Comparison of ENCODE assay signal across 1 cellular context in the genomic region with DNA sequence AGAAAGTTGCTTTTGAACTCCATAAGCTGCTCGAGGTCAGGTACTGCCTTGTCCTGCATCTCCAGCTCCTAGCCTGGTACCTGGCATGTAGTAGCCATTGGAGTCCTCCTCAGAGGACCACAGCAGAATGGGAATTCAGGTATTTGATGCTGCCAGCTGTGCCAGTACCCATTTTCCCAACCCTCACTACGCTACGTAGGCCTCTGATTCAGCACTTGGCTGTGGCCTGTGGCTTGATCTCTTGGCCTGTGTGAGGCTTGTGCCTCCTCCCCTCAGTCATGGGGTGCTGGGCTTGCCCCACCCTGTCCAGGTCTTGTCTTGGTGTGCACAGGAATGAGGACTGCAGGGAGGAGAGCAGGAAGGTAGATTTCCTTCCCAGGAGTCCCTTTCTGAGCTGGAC.
TF ChIP-seq lines count a peak whose summit lies in the region.

No MANE protein-coding gene starts in this region.

TF ChIP-seq in GM23338, 12 proteins besides CTCF, POLR2A, EP300 and RAD21 (continued from another document):
- TF ChIP-seq, protein P1, sequence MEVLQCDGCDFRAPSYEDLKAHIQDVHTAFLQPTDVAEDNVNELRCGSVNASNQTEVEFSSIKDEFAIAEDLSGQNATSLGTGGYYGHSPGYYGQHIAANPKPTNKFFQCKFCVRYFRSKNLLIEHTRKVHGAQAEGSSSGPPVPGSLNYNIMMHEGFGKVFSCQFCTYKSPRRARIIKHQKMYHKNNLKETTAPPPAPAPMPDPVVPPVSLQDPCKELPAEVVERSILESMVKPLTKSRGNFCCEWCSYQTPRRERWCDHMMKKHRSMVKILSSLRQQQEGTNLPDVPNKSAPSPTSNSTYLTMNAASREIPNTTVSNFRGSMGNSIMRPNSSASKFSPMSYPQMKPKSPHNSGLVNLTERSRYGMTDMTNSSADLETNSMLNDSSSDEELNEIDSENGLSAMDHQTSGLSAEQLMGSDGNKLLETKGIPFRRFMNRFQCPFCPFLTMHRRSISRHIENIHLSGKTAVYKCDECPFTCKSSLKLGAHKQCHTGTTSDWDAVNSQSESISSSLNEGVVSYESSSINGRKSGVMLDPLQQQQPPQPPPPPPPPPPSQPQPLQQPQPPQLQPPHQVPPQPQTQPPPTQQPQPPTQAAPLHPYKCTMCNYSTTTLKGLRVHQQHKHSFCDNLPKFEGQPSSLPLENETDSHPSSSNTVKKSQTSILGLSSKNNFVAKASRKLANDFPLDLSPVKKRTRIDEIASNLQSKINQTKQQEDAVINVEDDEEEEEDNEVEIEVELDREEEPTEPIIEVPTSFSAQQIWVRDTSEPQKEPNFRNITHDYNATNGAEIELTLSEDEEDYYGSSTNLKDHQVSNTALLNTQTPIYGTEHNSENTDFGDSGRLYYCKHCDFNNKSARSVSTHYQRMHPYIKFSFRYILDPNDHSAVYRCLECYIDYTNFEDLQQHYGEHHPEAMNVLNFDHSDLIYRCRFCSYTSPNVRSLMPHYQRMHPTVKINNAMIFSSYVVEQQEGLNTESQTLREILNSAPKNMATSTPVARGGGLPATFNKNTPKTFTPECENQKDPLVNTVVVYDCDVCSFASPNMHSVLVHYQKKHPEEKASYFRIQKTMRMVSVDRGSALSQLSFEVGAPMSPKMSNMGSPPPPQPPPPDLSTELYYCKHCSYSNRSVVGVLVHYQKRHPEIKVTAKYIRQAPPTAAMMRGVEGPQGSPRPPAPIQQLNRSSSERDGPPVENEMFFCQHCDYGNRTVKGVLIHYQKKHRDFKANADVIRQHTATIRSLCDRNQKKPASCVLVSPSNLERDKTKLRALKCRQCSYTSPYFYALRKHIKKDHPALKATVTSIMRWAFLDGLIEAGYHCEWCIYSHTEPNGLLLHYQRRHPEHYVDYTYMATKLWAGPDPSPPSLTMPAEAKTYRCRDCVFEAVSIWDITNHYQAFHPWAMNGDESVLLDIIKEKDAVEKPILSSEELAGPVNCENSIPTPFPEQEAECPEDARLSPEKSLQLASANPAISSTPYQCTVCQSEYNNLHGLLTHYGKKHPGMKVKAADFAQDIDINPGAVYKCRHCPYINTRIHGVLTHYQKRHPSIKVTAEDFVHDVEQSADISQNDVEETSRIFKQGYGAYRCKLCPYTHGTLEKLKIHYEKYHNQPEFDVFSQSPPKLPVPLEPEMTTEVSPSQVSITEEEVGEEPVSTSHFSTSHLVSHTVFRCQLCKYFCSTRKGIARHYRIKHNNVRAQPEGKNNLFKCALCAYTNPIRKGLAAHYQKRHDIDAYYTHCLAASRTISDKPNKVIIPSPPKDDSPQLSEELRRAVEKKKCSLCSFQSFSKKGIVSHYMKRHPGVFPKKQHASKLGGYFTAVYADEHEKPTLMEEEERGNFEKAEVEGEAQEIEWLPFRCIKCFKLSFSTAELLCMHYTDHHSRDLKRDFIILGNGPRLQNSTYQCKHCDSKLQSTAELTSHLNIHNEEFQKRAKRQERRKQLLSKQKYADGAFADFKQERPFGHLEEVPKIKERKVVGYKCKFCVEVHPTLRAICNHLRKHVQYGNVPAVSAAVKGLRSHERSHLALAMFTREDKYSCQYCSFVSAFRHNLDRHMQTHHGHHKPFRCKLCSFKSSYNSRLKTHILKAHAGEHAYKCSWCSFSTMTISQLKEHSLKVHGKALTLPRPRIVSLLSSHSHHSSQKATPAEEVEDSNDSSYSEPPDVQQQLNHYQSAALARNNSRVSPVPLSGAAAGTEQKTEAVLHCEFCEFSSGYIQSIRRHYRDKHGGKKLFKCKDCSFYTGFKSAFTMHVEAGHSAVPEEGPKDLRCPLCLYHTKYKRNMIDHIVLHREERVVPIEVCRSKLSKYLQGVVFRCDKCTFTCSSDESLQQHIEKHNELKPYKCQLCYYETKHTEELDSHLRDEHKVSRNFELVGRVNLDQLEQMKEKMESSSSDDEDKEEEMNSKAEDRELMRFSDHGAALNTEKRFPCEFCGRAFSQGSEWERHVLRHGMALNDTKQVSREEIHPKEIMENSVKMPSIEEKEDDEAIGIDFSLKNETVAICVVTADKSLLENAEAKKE (CRISPR knock-in tag; IDR thresholded peaks at IDR 0.05): no peak
- TF ChIP-seq ZNF331 (CRISPR knock-in tag; IDR thresholded peaks at IDR 0.05; ENCODE audit: low read depth) (no peak), CREB1 (CRISPR knock-in tag; IDR thresholded peaks at IDR 0.05; ENCODE audit: low read depth) (no peak)
- TF ChIP-seq, protein P2, sequence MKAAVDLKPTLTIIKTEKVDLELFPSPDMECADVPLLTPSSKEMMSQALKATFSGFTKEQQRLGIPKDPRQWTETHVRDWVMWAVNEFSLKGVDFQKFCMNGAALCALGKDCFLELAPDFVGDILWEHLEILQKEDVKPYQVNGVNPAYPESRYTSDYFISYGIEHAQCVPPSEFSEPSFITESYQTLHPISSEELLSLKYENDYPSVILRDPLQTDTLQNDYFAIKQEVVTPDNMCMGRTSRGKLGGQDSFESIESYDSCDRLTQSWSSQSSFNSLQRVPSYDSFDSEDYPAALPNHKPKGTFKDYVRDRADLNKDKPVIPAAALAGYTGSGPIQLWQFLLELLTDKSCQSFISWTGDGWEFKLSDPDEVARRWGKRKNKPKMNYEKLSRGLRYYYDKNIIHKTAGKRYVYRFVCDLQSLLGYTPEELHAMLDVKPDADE (IDR thresholded peaks at IDR 0.05): no peak
